ENCODE assay signal across 8 cellular contexts in genomic region chrX:118459494-118459893, GRCh38. TPM values are rescaled to one million over a fixed set of nuclear protein-coding genes. Genes with fewer than 3 reads are reported as not detected.
DNase-seq lines count a peak whose midpoint lies in the region; ATAC-seq and TF ChIP-seq lines count a peak whose summit lies in the region.

No MANE protein-coding gene starts in this region.

- no peak overlapping the region for H3K27ac ChIP-seq in stomach
- H3K27ac ChIP-seq in gastrocnemius medialis: no peak overlapping the region

- H3K4me3 ChIP-seq in stomach: no peak overlapping the region
- H3K4me3 ChIP-seq in gastrocnemius medialis: no peak overlapping the region

- H3K27me3 ChIP-seq in stomach (no peaks in the 10 kb centered on the region), gastrocnemius medialis (no peaks in the 10 kb centered on the region)

- peak in 4 of 7 experiments; percentile 12 to 44 (median 38) for TF ChIP-seq CTCF in stomach (IDR thresholded peaks at IDR 0.05)
- TF ChIP-seq CTCF in gastrocnemius medialis (IDR thresholded peaks at IDR 0.05 in 4 of 5, conservative IDR thresholded peaks at IDR 0.05 in 1 of 5): peak in 2 of 5 experiments; percentile 28 to 29

- no peak for TF ChIP-seq POLR2A in stomach (IDR thresholded peaks at IDR 0.05)
- TF ChIP-seq POLR2A in gastrocnemius medialis (IDR thresholded peaks at IDR 0.05): no peak

- H3K36me3 ChIP-seq in stomach (no peaks in the 10 kb centered on the region), gastrocnemius medialis (no peaks in the 10 kb centered on the region)

- H3K36me3 Mint-ChIP-seq in activated CD4-positive, alpha-beta T cell treated with anti-CD3 and anti-CD28 coated beads, Interleukin-2, amount 10 ng/mL, durations not matched to agents 24 days and 14 days (ENCODE audit: low read depth): no peaks in the 10 kb centered on the region

- H3K9me3 Mint-ChIP-seq in activated CD4-positive, alpha-beta T cell treated with anti-CD3 and anti-CD28 coated beads, Interleukin-2, amount 10 ng/mL, durations not matched to agents 24 days and 14 days: no peaks in the 10 kb centered on the region

- no peaks in the 10 kb centered on the region for H3K9me3 ChIP-seq in stomach
- no peaks in the 10 kb centered on the region for H3K9me3 ChIP-seq in gastrocnemius medialis

- 0 to 19% (median 8%) methylated on average over 4 of the region's 4 CpGs for WGBS in stomach, 5 donors

- TF ChIP-seq EP300 in stomach (IDR thresholded peaks at IDR 0.05): no peak

- ATAC-seq in GM21576 (IDR thresholded peaks at IDR 0.05; ENCODE audit: unreplicated experiment): peak; percentile 77
- no peak for ATAC-seq in gastrocnemius medialis

- H3K4me3 Mint-ChIP-seq in activated CD4-positive, alpha-beta T cell treated with anti-CD3 and anti-CD28 coated beads, Interleukin-2, amount 10 ng/mL, durations not matched to agents 24 days and 14 days: no peak overlapping the region

- no peak overlapping the region for H3K27ac Mint-ChIP-seq in activated CD4-positive, alpha-beta T cell treated with anti-CD3 and anti-CD28 coated beads, Interleukin-2, amount 10 ng/mL, durations not matched to agents 24 days and 14 days

- in situ Hi-C loops in gastrocnemius medialis (cut with MboI; ENCODE audit: low sequenced_read_pairs in 4 of 4): loop anchor here in 2 of 4 donors (25.0 kb wide), 2 partner anchors 128 to 353 kb away; partner anchors contain the start of gene ZCCHC12 (in 2 of the 2)

- H3K4me1 Mint-ChIP-seq in activated CD4-positive, alpha-beta T cell treated with anti-CD3 and anti-CD28 coated beads, Interleukin-2, amount 10 ng/mL, durations not matched to agents 24 days and 14 days: peaks cover 1% of the 10 kb centered on the region

- peaks cover 2% of the 10 kb centered on the region for H3K27me3 Mint-ChIP-seq in activated CD4-positive, alpha-beta T cell treated with anti-CD3 and anti-CD28 coated beads, Interleukin-2, amount 10 ng/mL, durations not matched to agents 24 days and 14 days

- intact Hi-C loops in activated CD4-positive, alpha-beta T cell treated with anti-CD3 and anti-CD28 coated beads, Interleukin-2, amount 10 ng/mL, durations not matched to agents 24 days and 14 days (cut with micrococcal nuclease): loop anchor here (1.0 kb wide), 1 partner anchor 142 kb away; no protein-coding TSS in a partner anchor
- intact Hi-C loops in stomach (cut with DNase I; ENCODE audit: low total_unique reads): loop anchor here (10.0 kb wide), 1 partner anchor 135 kb away; no protein-coding TSS in a partner anchor
- intact Hi-C loops in gastrocnemius medialis (cut with DNase I; ENCODE audit: low total_unique reads): loop anchor here (10.0 kb wide), 1 partner anchor 145 kb away; no protein-coding TSS in a partner anchor

- DNase-seq in NCI-H2196 (lab: John Stamatoyannopoulos, UW; ENCODE audit: unreplicated experiment) (peak; percentile 4), NCI-H2196 treated with DMSO at 0.1 percent for 48 hours (lab: John Stamatoyannopoulos, UW; ENCODE audit: unreplicated experiment) (no peak), NCI-H1694 treated with DMSO at 0.1 percent for 48 hours (lab: John Stamatoyannopoulos, UW) (peak; percentile 55), glomerular visceral epithelial cell (ENCODE audit: extremely low spot score) (peak; percentile 43), stomach (no peak), gastrocnemius medialis (no peak)
- DNase-seq in activated CD4-positive, alpha-beta T cell treated with anti-CD3 and anti-CD28 coated beads, Interleukin-2, amount 10 ng/mL, durations not matched to agents 24 days and 14 days: peak; percentile 66

- H3K4me1 ChIP-seq in stomach: no peaks in the 10 kb centered on the region
- H3K4me1 ChIP-seq in gastrocnemius medialis: no peaks in the 10 kb centered on the region

RNA-seq across cellular contexts. Expression of gene DOCK11, which starts 36.1 kb away (rescaled TPM):
- 27.8 and 28.6 TPM in 2 replicates for total RNA-seq in activated CD4-positive, alpha-beta T cell treated with anti-CD3 and anti-CD28 coated beads, Interleukin-2, amount 10 ng/mL, durations not matched to agents 24 days and 14 days
- 10 to 100 TPM in 3 of 5 donors, 1 to 10 TPM in 2; 3.5 to 34.0 (median 17.0) TPM for total RNA-seq in stomach
- polyA plus RNA-seq in stomach: 1 to 10 TPM; 4.7 to 6.8 (median 5.7) TPM
- total RNA-seq in gastrocnemius medialis: 1 to 10 TPM; 2.3 to 5.7 (median 3.2) TPM

Comparison
In these comparisons a context has a peak if more than half of its experiments do, and no peak if none do; other contexts are left out.
1. DNase-seq: peak in NCI-H2196 (single experiment), NCI-H1694 treated with DMSO at 0.1 percent for 48 hours (single experiment), activated CD4-positive, alpha-beta T cell treated with anti-CD3 and anti-CD28 coated beads, Interleukin-2, amount 10 ng/mL, durations not matched to agents 24 days and 14 days (single experiment) and glomerular visceral epithelial cell (single experiment); none in NCI-H2196 treated with DMSO at 0.1 percent for 48 hours (single experiment), stomach (single experiment) and gastrocnemius medialis (0 of 2).